In genomic region chr1:241356187-241356518, GRCh38 we compare ENCODE assay signal across 10 cellular contexts. TPM values are rescaled to one million over a fixed set of nuclear protein-coding genes. Genes with fewer than 3 reads are reported as not detected.
A peak's percentile ranks its signal among the peaks of the same experiment; 100 is the strongest.
DNase-seq lines count a peak whose midpoint lies in the region; ATAC-seq and TF ChIP-seq lines count a peak whose summit lies in the region.
"Had no signal": no experiment of that assay in that cellular context is flagged by ENCODE, and none has a peak within 500 bp of the region (broad histone marks: within the 10 kb centered on the region; RNA-seq: fewer than 3 reads in every experiment).

No MANE protein-coding gene starts in this region.

- no peak for TF ChIP-seq POLR2A in breast epithelium (IDR thresholded peaks at IDR 0.05)
- no peak for TF ChIP-seq POLR2A in tibial nerve (IDR thresholded peaks at IDR 0.05)

- no peaks in the 10 kb centered on the region for H4K20me1 ChIP-seq in osteoblast (ENCODE audit: insufficient read depth, low read length)

- H3K27ac ChIP-seq in breast epithelium (no peak overlapping the region), osteoblast (ENCODE audit: low read depth, low read length) (no peak overlapping the region), tibial nerve (no peak overlapping the region)

- intact Hi-C loops in breast epithelium (cut with DNase I; ENCODE audit: low total_unique reads): no loop called here

- H2AFZ ChIP-seq in osteoblast (ENCODE audit: low read length): peak overlapping the region; percentile 47

- no peaks in the 10 kb centered on the region for H3K79me2 ChIP-seq in osteoblast (ENCODE audit: insufficient read depth, low read length)

- H3K9me3 ChIP-seq in breast epithelium (no peaks in the 10 kb centered on the region), osteoblast (ENCODE audit: low read depth, low read length) (no peaks in the 10 kb centered on the region), tibial nerve (no peaks in the 10 kb centered on the region)

- DNase-seq in EH (ENCODE audit: low read depth) (peak; percentile 2), breast epithelium (ENCODE audit: low spot score in 2 of 2) (no peak), osteoblast (ENCODE audit: insufficient read length, low spot score, missing footprints) (no peak), HuH-7 (ENCODE audit: low spot score) (no peak), tibial nerve (ENCODE audit: low spot score in 2 of 2) (no peak)

- peak overlapping the region; percentile 71 for H3K4me2 ChIP-seq in osteoblast (ENCODE audit: insufficient read depth, low read length)

- H3K27me3 ChIP-seq in breast epithelium (peaks cover 0 to 13% of the 10 kb centered on the region in 2 donors), osteoblast (ENCODE audit: insufficient read depth, low read length) (peaks cover 4% of the 10 kb centered on the region), tibial nerve (peaks cover 0 to 19% of the 10 kb centered on the region in 2 donors)

- no peak for TF ChIP-seq CTCF in breast epithelium (IDR thresholded peaks at IDR 0.05)
- TF ChIP-seq CTCF in osteoblast (IDR thresholded peaks at IDR 0.05; ENCODE audit: extremely low read depth, low read depth, low read length): no peak
- no peak for TF ChIP-seq CTCF in tibial nerve (IDR thresholded peaks at IDR 0.05)

- H3K4me1 ChIP-seq in breast epithelium (no peaks in the 10 kb centered on the region), osteoblast (ENCODE audit: insufficient read depth, low read length) (peaks cover 3% of the 10 kb centered on the region), tibial nerve (peaks cover 0 to 19% (median 1%) of the 10 kb centered on the region in 4 donors)

- H3K4me3 ChIP-seq in breast epithelium (peak overlapping the region in 2 of 3 donors; percentile 59 to 62), osteoblast (ENCODE audit: insufficient read depth, low read length) (peak overlapping the region; percentile 70), tibial nerve (peak overlapping the region in 2 of 4 donors; percentile 12 to 74)

- TF ChIP-seq EP300 in tibial nerve (IDR thresholded peaks at IDR 0.05): no peak

- H3K36me3 ChIP-seq in breast epithelium (no peaks in the 10 kb centered on the region), osteoblast (ENCODE audit: insufficient read depth, low read length) (no peaks in the 10 kb centered on the region), tibial nerve (no peaks in the 10 kb centered on the region)

- ATAC-seq in HG02678 (IDR thresholded peaks at IDR 0.05; ENCODE audit: unreplicated experiment): peak; percentile 3
- ATAC-seq in GM21825 (IDR thresholded peaks at IDR 0.05; ENCODE audit: unreplicated experiment): no peak
- no peak for ATAC-seq in GM19467 (IDR thresholded peaks at IDR 0.05; ENCODE audit: unreplicated experiment)
- ATAC-seq: HCT116 had no signal

- WGBS in tibial nerve, 2 donors: 5 to 9% methylated on average over 14 of the region's 14 CpGs

RNA-seq across cellular contexts. Expression of gene RGS7, which starts 0.9 kb away (rescaled TPM):
- total RNA-seq in breast epithelium (under 1 TPM in 1 of 3 donors, not detected in 2; 0.16 TPM), osteoblast (0.36 and 0.59 TPM in 2 replicates), tibial nerve (1 to 10 TPM in 2 of 4 donors, under 1 TPM in 1, not detected in 1; 0.39 to 1.5 (median 1.0) TPM)
- total RNA-seq: T-helper 2 cell treated with Interferon-gamma antibody and Interleukin-4, amounts not matched to agents 100 ng/mL and 5 ng/mL, for 36 hours had no signal
